Comparison of ENCODE assay signal across 12 cellular contexts in the genomic region with DNA sequence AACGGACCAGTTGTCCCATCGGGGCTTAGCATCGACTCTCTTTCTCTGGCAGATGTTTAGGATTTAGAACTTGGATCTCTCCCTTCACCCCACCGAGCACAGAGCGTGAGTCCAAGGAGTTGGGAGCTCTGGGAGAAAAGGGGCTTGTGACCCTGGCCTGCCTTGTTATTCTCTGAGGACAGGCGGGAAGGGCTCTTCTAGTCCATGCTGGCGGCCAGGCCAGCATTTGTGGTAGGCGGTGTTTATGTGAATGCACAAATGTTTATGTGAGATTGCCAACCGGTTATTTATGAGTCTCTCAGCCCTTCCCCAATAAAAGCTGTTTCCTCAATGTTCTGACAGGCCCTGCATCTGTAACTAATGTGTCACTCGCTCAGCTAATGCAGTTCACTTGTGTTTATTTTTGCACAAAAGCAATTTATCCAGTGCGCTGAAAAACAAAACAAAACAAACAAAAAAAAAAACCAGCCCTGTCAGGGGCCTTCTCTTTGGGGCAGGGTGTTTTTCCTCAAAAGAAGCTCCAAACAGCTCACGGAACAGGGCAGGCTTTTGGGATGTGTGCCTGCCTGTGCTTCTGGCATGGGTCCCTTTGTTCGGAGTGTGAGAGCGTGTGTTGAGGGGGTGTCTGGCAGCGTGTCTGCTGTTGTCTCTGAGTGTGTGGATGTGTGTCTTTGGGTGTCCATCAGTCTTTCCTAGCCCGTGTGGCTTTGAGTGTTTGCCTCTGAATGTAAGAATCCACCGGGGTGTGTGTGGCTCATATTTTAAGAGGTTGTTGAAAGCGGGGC. TPM values are rescaled to one million over a fixed set of nuclear protein-coding genes. Genes with fewer than 3 reads are reported as not detected.
A peak's percentile ranks its signal among the peaks of the same experiment; 100 is the strongest.
DNase-seq lines count a peak whose midpoint lies in the region; ATAC-seq lines count a peak whose summit lies in the region.
"Had no signal": no experiment of that assay in that cellular context is flagged by ENCODE, and none has a peak within 500 bp of the region (broad histone marks: within the 10 kb centered on the region; RNA-seq: fewer than 3 reads in every experiment).

No MANE protein-coding gene starts in this region.

- H3K9me3 ChIP-seq in adipocyte (ENCODE audit: control insufficient read depth, low read length): no peaks in the 10 kb centered on the region

- in situ Hi-C loops in ACHN (cut with HindIII; ENCODE audit: low pct_ligation_motif_present, low pct_unique_long_range_greater_than_20kb, low sequenced_read_pairs): no loop called here

- H3K4me3 ChIP-seq in adipocyte (ENCODE audit: low read length) (peak overlapping the region; percentile 16), skeletal muscle cell (ENCODE audit: low read depth, low read length) (no peak overlapping the region)

- peaks cover 50% of the 10 kb centered on the region for H3K4me1 ChIP-seq in adipocyte (ENCODE audit: control insufficient read depth, insufficient read depth, low read length)

- DNase-seq in GM04503 (ENCODE audit: low read depth) (peak; percentile 53), adipocyte (ENCODE audit: low read depth) (no peak), left ventricle myocardium superior (no peak), skeletal muscle cell (ENCODE audit: low read depth) (peak; percentile 74), NCI-H446 treated with DMSO at 0.1 percent for 48 hours (lab: John Stamatoyannopoulos, UW) (no peak), ACHN (no peak)
- DNase-seq: activated T-cell treated with anti-CD3 and anti-CD28 coated beads for 4 hours, dermis blood vessel endothelial cell, DND-41, SW 1271 had no signal

- no peaks in the 10 kb centered on the region for H3K36me3 ChIP-seq in adipocyte (ENCODE audit: control insufficient read depth, insufficient read depth, low read length, severe bottlenecking)

- peak overlapping the region; percentile 71 for H3K9ac ChIP-seq in adipocyte (ENCODE audit: low read length)

- intact Hi-C loops in left ventricle myocardium superior (cut with micrococcal nuclease): no loop called here

- H3K27me3 ChIP-seq in adipocyte (replicated peaks; ENCODE audit: control insufficient read depth, insufficient read depth, low read length): no peaks in the 10 kb centered on the region

- ATAC-seq in left ventricle myocardium superior: peak; percentile 64
- ATAC-seq in GM18867 (IDR thresholded peaks at IDR 0.05; ENCODE audit: unreplicated experiment): no peak
- no peak for ATAC-seq in HG02588 (IDR thresholded peaks at IDR 0.05; ENCODE audit: unreplicated experiment)

RNA-seq across cellular contexts. Expression of a gene that starts 52.7 kb away (rescaled TPM):
- 1.9 TPM for total RNA-seq in left ventricle myocardium superior
- total RNA-seq: dermis blood vessel endothelial cell had no signal

Comparison
In these comparisons a context has a peak if more than half of its experiments do, and no peak if none do; other contexts are left out.
1. DNase-seq: peak in GM04503 (single experiment) and skeletal muscle cell (single experiment); none in adipocyte (single experiment), left ventricle myocardium superior (single experiment), NCI-H446 treated with DMSO at 0.1 percent for 48 hours (single experiment) and ACHN (single experiment).